Comparison of ENCODE assay signal across 9 cellular contexts in genomic region chr18:62420151-62420512, GRCh38.
DNase-seq lines count a peak whose midpoint lies in the region; ATAC-seq and TF ChIP-seq lines count a peak whose summit lies in the region.
"Had no signal": no experiment of that assay in that cellular context is flagged by ENCODE, and none has a peak within 500 bp of the region (broad histone marks: within the 10 kb centered on the region; RNA-seq: fewer than 3 reads in every experiment).

No MANE protein-coding gene starts in this region.

- no peak overlapping the region for H3K4me3 ChIP-seq in AG10803 (ENCODE audit: low read length)
- no peak overlapping the region for H3K4me3 ChIP-seq in liver (ENCODE audit: low read depth in 1 of 3, low read length in 3 of 3)

- DNase-seq in AG10803 (ENCODE audit: low read depth), result peak; percentile 26
- no peak for DNase-seq in activated T-helper 1 cell treated with anti-CD3 and anti-CD28 coated beads, Interleukin-12 subunit alpha, Interleukin-12 subunit beta, Interleukin-2, Interleukin-4 antibody, amounts not matched to agents 30 ng/mL and 10 ng/mL and 1 ng/mL, durations not matched to agents 14 hours and 24 hours and 36 hours (ENCODE audit: low spot score)
- DNase-seq in NCI-H1105 treated with DMSO at 0.1 percent for 48 hours (lab: John Stamatoyannopoulos, UW), result no peak
- DNase-seq in NK-92 treated with Interleukin-12 subunit alpha and Interleukin-12 subunit beta, amount 100 ng/mL, for 24 hours (lab: John Stamatoyannopoulos, UW), result no peak
- DNase-seq in SW 1271 (lab: John Stamatoyannopoulos, UW), result no peak

- peak overlapping the region in 1 of 2 donors; percentile 30 for H3K27ac ChIP-seq in liver (ENCODE audit: low read depth in 1 of 2, low read length in 2 of 2)

- peaks cover 19% of the 10 kb centered on the region for H3K9me3 Mint-ChIP-seq in activated T-helper 1 cell treated with anti-CD3 and anti-CD28 coated beads, Interleukin-12 subunit alpha, Interleukin-12 subunit beta, Interleukin-2, Interleukin-4 antibody, amounts not matched to agents 30 ng/mL and 10 ng/mL and 1 ng/mL, durations not matched to agents 14 hours and 24 hours and 36 hours

- peaks cover 54% of the 10 kb centered on the region for H3K4me1 Mint-ChIP-seq in activated T-helper 1 cell treated with anti-CD3 and anti-CD28 coated beads, Interleukin-12 subunit alpha, Interleukin-12 subunit beta, Interleukin-2, Interleukin-4 antibody, amounts not matched to agents 30 ng/mL and 10 ng/mL and 1 ng/mL, durations not matched to agents 14 hours and 24 hours and 36 hours (ENCODE audit: low read depth)

- H3K36me3 Mint-ChIP-seq in activated T-helper 1 cell treated with anti-CD3 and anti-CD28 coated beads, Interleukin-12 subunit alpha, Interleukin-12 subunit beta, Interleukin-2, Interleukin-4 antibody, amounts not matched to agents 30 ng/mL and 10 ng/mL and 1 ng/mL, durations not matched to agents 14 hours and 24 hours and 36 hours (ENCODE audit: low read depth), result peaks cover 13% of the 10 kb centered on the region

- 37% methylated on average over 3 of the region's 3 CpGs for WGBS in liver

- ATAC-seq in HG03139 (IDR thresholded peaks at IDR 0.05; ENCODE audit: unreplicated experiment) (peak; percentile 4), HG02970 (IDR thresholded peaks at IDR 0.05; ENCODE audit: low FRiP score, unreplicated experiment) (no peak)

- TF ChIP-seq CTCF in AG10803 (conservative IDR thresholded peaks at IDR 0.05; ENCODE audit: low read length) (no peak), liver (IDR thresholded peaks at IDR 0.05; ENCODE audit: low read depth, low read length, missing input control) (no peak)

- H3K27ac Mint-ChIP-seq in activated T-helper 1 cell treated with anti-CD3 and anti-CD28 coated beads, Interleukin-12 subunit alpha, Interleukin-12 subunit beta, Interleukin-2, Interleukin-4 antibody, amounts not matched to agents 30 ng/mL and 10 ng/mL and 1 ng/mL, durations not matched to agents 14 hours and 24 hours and 36 hours, result peak overlapping the region; percentile 99

- H3K9me3 ChIP-seq in liver (ENCODE audit: control insufficient read depth in 4 of 4, low read length in 3 of 4), result no peaks in the 10 kb centered on the region

- H3K36me3 ChIP-seq in liver (ENCODE audit: control insufficient read depth in 4 of 4, insufficient read depth in 3 of 4, low read depth in 1 of 4, low read length in 3 of 4), result no peaks in the 10 kb centered on the region

- TF ChIP-seq RAD21 in liver (IDR thresholded peaks at IDR 0.05), result peak in 1 of 2 donors; percentile 36

- intact Hi-C loops in activated T-helper 1 cell treated with anti-CD3 and anti-CD28 coated beads, Interleukin-12 subunit alpha, Interleukin-12 subunit beta, Interleukin-2, Interleukin-4 antibody, amounts not matched to agents 30 ng/mL and 10 ng/mL and 1 ng/mL, durations not matched to agents 14 hours and 24 hours and 36 hours (cut with micrococcal nuclease), result loop anchor here (1.0 to 2.0 kb wide), 12 partner anchors 24 to 425 kb away; partner anchors contain the start of genes PHLPP1, PIGN, RELCH and TNFRSF11A

- peaks cover 0 to 4% (median 2%) of the 10 kb centered on the region in 4 donors for H3K4me1 ChIP-seq in liver (ENCODE audit: control insufficient read depth in 4 of 4, insufficient read depth in 4 of 4, low read length in 3 of 4)

- H3K27me3 Mint-ChIP-seq in activated T-helper 1 cell treated with anti-CD3 and anti-CD28 coated beads, Interleukin-12 subunit alpha, Interleukin-12 subunit beta, Interleukin-2, Interleukin-4 antibody, amounts not matched to agents 30 ng/mL and 10 ng/mL and 1 ng/mL, durations not matched to agents 14 hours and 24 hours and 36 hours (ENCODE audit: insufficient read depth), result no peaks in the 10 kb centered on the region

- H3K4me3 Mint-ChIP-seq in activated T-helper 1 cell treated with anti-CD3 and anti-CD28 coated beads, Interleukin-12 subunit alpha, Interleukin-12 subunit beta, Interleukin-2, Interleukin-4 antibody, amounts not matched to agents 30 ng/mL and 10 ng/mL and 1 ng/mL, durations not matched to agents 14 hours and 24 hours and 36 hours, result peak overlapping the region; percentile 71
- H3K4me3 Mint-ChIP-seq: neural crest cell had no signal

- H3K9ac ChIP-seq in liver (ENCODE audit: low read depth in 1 of 2, low read length in 2 of 2), result peak overlapping the region in 1 of 2 donors; percentile 46

- no peaks in the 10 kb centered on the region for H3K27me3 ChIP-seq in liver (ENCODE audit: control insufficient read depth in 4 of 4, insufficient read depth in 4 of 4, low read length in 3 of 4)

TF ChIP-seq in liver, 16 proteins besides CTCF, POLR2A, EP300 and RAD21:
- peak; percentile 76 for TF ChIP-seq ATF3 (IDR thresholded peaks at IDR 0.05)
- peak; percentile 62 for TF ChIP-seq MAX (IDR thresholded peaks at IDR 0.05)
- TF ChIP-seq REST (IDR thresholded peaks at IDR 0.05), result no peak
- no peak for TF ChIP-seq YY1 (IDR thresholded peaks at IDR 0.05)
- no peak for TF ChIP-seq NR2F2 (IDR thresholded peaks at IDR 0.05)
- peak in 1 of 2 donors; percentile 8 for TF ChIP-seq RXRA (IDR thresholded peaks at IDR 0.05)
- TF ChIP-seq SP1 (IDR thresholded peaks at IDR 0.05), result peak; percentile 27
- no peak for TF ChIP-seq TAF1 (conservative IDR thresholded peaks at IDR 0.05)
- no peak for TF ChIP-seq FOXA2 (IDR thresholded peaks at IDR 0.05)
- TF ChIP-seq EGR1 (IDR thresholded peaks at IDR 0.05; ENCODE audit: low read depth in 2 of 2), result no peak
- TF ChIP-seq HNF4G (IDR thresholded peaks at IDR 0.05), result no peak
- TF ChIP-seq HNF4A (conservative IDR thresholded peaks at IDR 0.05), result peak; percentile 71 to 86
- peak; percentile 21 for TF ChIP-seq ZBTB33 (IDR thresholded peaks at IDR 0.05)
- peak; percentile 84 to 96 for TF ChIP-seq JUND (IDR thresholded peaks at IDR 0.05)
- no peak for TF ChIP-seq GABPA (IDR thresholded peaks at IDR 0.05 in 1 of 2, conservative IDR thresholded peaks at IDR 0.05 in 1 of 2)
